ENCODE assay signal across 12 cellular contexts in the genomic region with DNA sequence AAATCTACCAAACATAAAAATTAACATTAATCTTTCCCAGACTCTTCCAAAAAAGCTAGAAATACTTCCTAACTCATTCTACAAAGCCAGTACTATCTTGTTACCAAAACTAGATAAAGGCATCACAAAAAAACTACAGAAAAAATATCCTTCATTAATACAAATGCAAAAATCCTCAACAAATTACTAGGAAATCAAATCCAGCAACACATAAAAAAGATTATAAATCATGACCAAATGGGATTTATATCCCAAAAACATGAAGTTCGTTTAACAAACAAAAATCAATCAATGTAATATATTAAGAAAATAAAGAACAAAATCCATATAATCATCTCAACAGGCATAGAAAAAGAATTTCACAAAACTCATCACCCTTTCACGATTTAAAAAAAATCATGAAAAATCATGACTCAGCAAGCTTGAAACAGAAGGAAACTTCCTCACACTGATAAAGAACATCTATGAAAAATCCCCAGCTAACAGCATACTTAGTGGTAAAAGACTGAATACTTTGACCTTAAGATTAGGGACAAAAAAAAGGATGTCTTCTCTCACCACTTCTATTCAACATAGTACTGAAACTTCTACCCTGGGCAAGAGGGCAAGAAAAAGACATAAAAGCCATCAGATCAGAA. TPM values are rescaled to one million over a fixed set of nuclear protein-coding genes. Genes with fewer than 3 reads are reported as not detected.
A peak's percentile ranks its signal among the peaks of the same experiment; 100 is the strongest.
DNase-seq lines count a peak whose midpoint lies in the region; ATAC-seq lines count a peak whose summit lies in the region.
"Had no signal": no experiment of that assay in that cellular context is flagged by ENCODE, and none has a peak within 500 bp of the region (broad histone marks: within the 10 kb centered on the region; RNA-seq: fewer than 3 reads in every experiment).

No MANE protein-coding gene starts in this region.

- ATAC-seq in activated CD4-positive, alpha-beta T cell treated with anti-CD3 and anti-CD28 coated beads for 36 hours, result peak; percentile 75
- ATAC-seq in HG02759 (IDR thresholded peaks at IDR 0.05; ENCODE audit: unreplicated experiment), result peak; percentile 44
- peak; percentile 92 for ATAC-seq in activated T-helper 17 cell treated with anti-CD3 and anti-CD28 coated beads, Interleukin-2, amount 50 U/mL, for 72 hours (replicated peaks)
- ATAC-seq in natural killer cell treated with Interleukin-12 subunit alpha and Interleukin-12 subunit beta and Interleukin-15 and Interleukin-18, amount 100 ng/mL, for 72 hours, result peak; percentile 67 to 80
- no peak for ATAC-seq in HG02870 (IDR thresholded peaks at IDR 0.05; ENCODE audit: unreplicated experiment)
- no peak for ATAC-seq in GM21367 (IDR thresholded peaks at IDR 0.05; ENCODE audit: unreplicated experiment)
- ATAC-seq: HCT116 had no signal

- H3K27ac Mint-ChIP-seq in activated CD4-positive, alpha-beta T cell treated with anti-CD3 and anti-CD28 coated beads for 36 hours, result peak overlapping the region; percentile 6
- H3K27ac Mint-ChIP-seq in activated CD4-positive, alpha-beta T cell treated with anti-CD3 and anti-CD28 coated beads, Interleukin-2, amount 10 ng/mL, durations not matched to agents 7 days and 5 days, result no peak overlapping the region
- H3K27ac Mint-ChIP-seq in activated T-helper 17 cell treated with anti-CD3 and anti-CD28 coated beads, Interleukin-2, amount 50 U/mL, for 72 hours, result peak overlapping the region; percentile 26
- peak overlapping the region; percentile 30 to 70 for H3K27ac Mint-ChIP-seq in natural killer cell treated with Interleukin-12 subunit alpha and Interleukin-12 subunit beta and Interleukin-15 and Interleukin-18, amount 100 ng/mL, for 72 hours

- POLR2A ChIA-PET in activated CD4-positive, alpha-beta T cell treated with anti-CD3 and anti-CD28 coated beads for 36 hours (lab: Charles Lee), result interaction anchor here (1.0 kb wide), 1 partner anchor 41 kb away, joined by 4 read pairs; no protein-coding TSS in a partner anchor
- POLR2A ChIA-PET in activated CD4-positive, alpha-beta T cell treated with anti-CD3 and anti-CD28 coated beads, Interleukin-2, amount 10 ng/mL, durations not matched to agents 7 days and 5 days (lab: Charles Lee), result no interaction called here

- peaks cover 88% of the 10 kb centered on the region for H3K4me1 Mint-ChIP-seq in activated CD4-positive, alpha-beta T cell treated with anti-CD3 and anti-CD28 coated beads for 36 hours
- H3K4me1 Mint-ChIP-seq in activated CD4-positive, alpha-beta T cell treated with anti-CD3 and anti-CD28 coated beads, Interleukin-2, amount 10 ng/mL, durations not matched to agents 7 days and 5 days, result peaks cover 71% of the 10 kb centered on the region
- H3K4me1 Mint-ChIP-seq in activated T-helper 17 cell treated with anti-CD3 and anti-CD28 coated beads, Interleukin-2, amount 50 U/mL, for 72 hours, result peaks cover 63% of the 10 kb centered on the region
- H3K4me1 Mint-ChIP-seq in natural killer cell treated with Interleukin-12 subunit alpha and Interleukin-12 subunit beta and Interleukin-15 and Interleukin-18, amount 100 ng/mL, for 72 hours (ENCODE audit: low read depth in 2 of 2), result peaks cover 62 to 82% of the 10 kb centered on the region in 2 donors

- peaks cover 15% of the 10 kb centered on the region for H3K36me3 Mint-ChIP-seq in activated CD4-positive, alpha-beta T cell treated with anti-CD3 and anti-CD28 coated beads for 36 hours (ENCODE audit: low read depth)
- peaks cover 35% of the 10 kb centered on the region for H3K36me3 Mint-ChIP-seq in activated CD4-positive, alpha-beta T cell treated with anti-CD3 and anti-CD28 coated beads, Interleukin-2, amount 10 ng/mL, durations not matched to agents 7 days and 5 days (ENCODE audit: low read depth)
- H3K36me3 Mint-ChIP-seq in activated T-helper 17 cell treated with anti-CD3 and anti-CD28 coated beads, Interleukin-2, amount 50 U/mL, for 72 hours (ENCODE audit: low read depth), result peaks cover 14% of the 10 kb centered on the region
- peaks cover 6% of the 10 kb centered on the region for H3K36me3 Mint-ChIP-seq in natural killer cell treated with Interleukin-12 subunit alpha and Interleukin-12 subunit beta and Interleukin-15 and Interleukin-18, amount 100 ng/mL, for 72 hours

- no peaks in the 10 kb centered on the region for H3K9me3 Mint-ChIP-seq in activated CD4-positive, alpha-beta T cell treated with anti-CD3 and anti-CD28 coated beads for 36 hours (ENCODE audit: low read depth)
- H3K9me3 Mint-ChIP-seq in activated CD4-positive, alpha-beta T cell treated with anti-CD3 and anti-CD28 coated beads, Interleukin-2, amount 10 ng/mL, durations not matched to agents 7 days and 5 days, result peaks cover 8% of the 10 kb centered on the region
- no peaks in the 10 kb centered on the region for H3K9me3 Mint-ChIP-seq in activated T-helper 17 cell treated with anti-CD3 and anti-CD28 coated beads, Interleukin-2, amount 50 U/mL, for 72 hours
- H3K9me3 Mint-ChIP-seq in natural killer cell treated with Interleukin-12 subunit alpha and Interleukin-12 subunit beta and Interleukin-15 and Interleukin-18, amount 100 ng/mL, for 72 hours, result no peaks in the 10 kb centered on the region

- H3K27me3 Mint-ChIP-seq in activated CD4-positive, alpha-beta T cell treated with anti-CD3 and anti-CD28 coated beads for 36 hours, result no peaks in the 10 kb centered on the region
- no peaks in the 10 kb centered on the region for H3K27me3 Mint-ChIP-seq in activated CD4-positive, alpha-beta T cell treated with anti-CD3 and anti-CD28 coated beads, Interleukin-2, amount 10 ng/mL, durations not matched to agents 7 days and 5 days
- H3K27me3 Mint-ChIP-seq in activated T-helper 17 cell treated with anti-CD3 and anti-CD28 coated beads, Interleukin-2, amount 50 U/mL, for 72 hours, result no peaks in the 10 kb centered on the region
- H3K27me3 Mint-ChIP-seq in natural killer cell treated with Interleukin-12 subunit alpha and Interleukin-12 subunit beta and Interleukin-15 and Interleukin-18, amount 100 ng/mL, for 72 hours, result no peaks in the 10 kb centered on the region

- CTCF ChIA-PET in activated CD4-positive, alpha-beta T cell treated with anti-CD3 and anti-CD28 coated beads for 36 hours (lab: Charles Lee), result interaction anchor here (0.6 to 1.1 kb wide), 3 partner anchors 19 to 52 kb away, joined by 3 to 6 read pairs (median 3); no protein-coding TSS in a partner anchor
- CTCF ChIA-PET in activated CD4-positive, alpha-beta T cell treated with anti-CD3 and anti-CD28 coated beads, Interleukin-2, amount 10 ng/mL, durations not matched to agents 7 days and 5 days (lab: Charles Lee), result interaction anchor here (1.2 kb wide), 1 partner anchor 94 kb away, joined by 3 read pairs; the partner anchor contains the start of gene SIRT5

- no peak for DNase-seq in activated CD4-positive, alpha-beta T cell treated with anti-CD3 and anti-CD28 coated beads for 36 hours
- DNase-seq in activated CD4-positive, alpha-beta T cell treated with anti-CD3 and anti-CD28 coated beads, Interleukin-2, amount 10 ng/mL, durations not matched to agents 7 days and 5 days, result no peak
- DNase-seq in natural killer cell treated with Interleukin-12 subunit alpha and Interleukin-12 subunit beta and Interleukin-15 and Interleukin-18, amount 100 ng/mL, for 72 hours (ENCODE audit: low spot score), result no peak
- no peak for DNase-seq in NCI-H1694 (lab: John Stamatoyannopoulos, UW)
- DNase-seq: nucleus accumbens; stimulated activated CD4-positive, alpha-beta T cell treated with anti-CD3 and anti-CD28 coated beads, Interleukin-4, amount 100 ng/mL, for 4 hours; upper lobe of left lung had no signal

- H3K4me3 Mint-ChIP-seq in activated CD4-positive, alpha-beta T cell treated with anti-CD3 and anti-CD28 coated beads for 36 hours, result peak overlapping the region; percentile 20
- no peak overlapping the region for H3K4me3 Mint-ChIP-seq in activated CD4-positive, alpha-beta T cell treated with anti-CD3 and anti-CD28 coated beads, Interleukin-2, amount 10 ng/mL, durations not matched to agents 7 days and 5 days
- H3K4me3 Mint-ChIP-seq in activated T-helper 17 cell treated with anti-CD3 and anti-CD28 coated beads, Interleukin-2, amount 50 U/mL, for 72 hours, result peak overlapping the region; percentile 44
- H3K4me3 Mint-ChIP-seq in natural killer cell treated with Interleukin-12 subunit alpha and Interleukin-12 subunit beta and Interleukin-15 and Interleukin-18, amount 100 ng/mL, for 72 hours, result peak overlapping the region; percentile 66

- intact Hi-C loops in activated CD4-positive, alpha-beta T cell treated with anti-CD3 and anti-CD28 coated beads for 36 hours (cut with DNase I, micrococcal nuclease), result loop anchor here (1.0 to 2.0 kb wide), 3 partner anchors 42 to 126 kb away; partner anchors contain the start of gene RANBP9 (in 1 of the 2)

RNA-seq across cellular contexts. Expression of gene RANBP9, which starts 43.2 kb away (rescaled TPM):
- total RNA-seq in activated CD4-positive, alpha-beta T cell treated with anti-CD3 and anti-CD28 coated beads for 36 hours, result 10 to 100 TPM; 50.8 to 65.0 TPM
- total RNA-seq in activated CD4-positive, alpha-beta T cell treated with anti-CD3 and anti-CD28 coated beads, Interleukin-2, amount 10 ng/mL, durations not matched to agents 7 days and 5 days, result 10 to 100 TPM; 51.1 to 56.1 TPM
- total RNA-seq in activated T-helper 17 cell treated with anti-CD3 and anti-CD28 coated beads, Interleukin-2, amount 50 U/mL, for 72 hours, result 10 to 100 TPM; 57.3 to 68.2 TPM
- 10 to 100 TPM; 49.2 to 61.1 TPM for total RNA-seq in natural killer cell treated with Interleukin-12 subunit alpha and Interleukin-12 subunit beta and Interleukin-15 and Interleukin-18, amount 100 ng/mL, for 72 hours

RNA-seq across cellular contexts. Expression of gene NOL7, which starts 53.3 kb away (rescaled TPM):
- 10 to 100 TPM; 92.8 to 97.3 TPM for total RNA-seq in activated CD4-positive, alpha-beta T cell treated with anti-CD3 and anti-CD28 coated beads for 36 hours
- 10 to 100 TPM; 53.5 to 57.7 TPM for total RNA-seq in activated CD4-positive, alpha-beta T cell treated with anti-CD3 and anti-CD28 coated beads, Interleukin-2, amount 10 ng/mL, durations not matched to agents 7 days and 5 days
- total RNA-seq in activated T-helper 17 cell treated with anti-CD3 and anti-CD28 coated beads, Interleukin-2, amount 50 U/mL, for 72 hours, result 10 to 100 TPM; 50.4 to 92.5 TPM
- total RNA-seq in natural killer cell treated with Interleukin-12 subunit alpha and Interleukin-12 subunit beta and Interleukin-15 and Interleukin-18, amount 100 ng/mL, for 72 hours, result 100 to 1,000 TPM in 1 of 2 donors, 10 to 100 TPM in 1; 62.6 to 102 TPM

Comparison
In these comparisons a context has a peak if more than half of its experiments do, and no peak if none do; other contexts are left out.
1. ATAC-seq: peak in activated CD4-positive, alpha-beta T cell treated with anti-CD3 and anti-CD28 coated beads for 36 hours (single experiment), HG02759 (single experiment), activated T-helper 17 cell treated with anti-CD3 and anti-CD28 coated beads, Interleukin-2, amount 50 U/mL, for 72 hours (single experiment) and natural killer cell treated with Interleukin-12 subunit alpha and Interleukin-12 subunit beta and Interleukin-15 and Interleukin-18, amount 100 ng/mL, for 72 hours (2 of 2); none in HG02870 (single experiment) and GM21367 (single experiment).